In the genomic region with DNA sequence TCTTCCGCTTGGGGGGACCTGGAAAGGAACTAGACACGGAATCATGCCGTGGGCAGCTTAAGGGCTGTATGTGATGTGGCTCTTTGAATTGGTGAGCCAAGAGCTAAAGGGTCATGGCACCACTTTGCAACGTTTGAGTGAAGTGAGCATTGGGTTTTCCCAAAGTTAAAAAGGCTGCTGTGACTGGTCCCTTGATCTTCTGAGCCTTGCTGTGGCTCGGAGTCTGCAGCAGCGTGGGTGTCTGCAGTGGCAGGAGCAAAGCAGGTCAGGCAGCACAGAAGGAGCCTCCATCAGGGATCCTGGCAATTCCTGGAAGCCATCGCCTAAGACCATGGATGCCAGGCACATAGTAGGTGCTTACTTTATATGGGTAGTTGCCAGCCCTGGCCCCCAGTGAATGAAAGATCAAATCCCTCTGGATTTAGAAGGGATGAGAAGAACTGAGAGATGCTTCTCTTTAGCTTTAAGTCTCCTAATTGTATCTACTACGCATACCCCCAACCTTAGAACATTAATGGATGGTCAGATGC, we compare ENCODE assay signal across 9 cellular contexts. TPM values are rescaled to one million over a fixed set of nuclear protein-coding genes. Genes with fewer than 3 reads are reported as not detected.
DNase-seq lines count a peak whose midpoint lies in the region; ATAC-seq and TF ChIP-seq lines count a peak whose summit lies in the region.
"Had no signal": no experiment of that assay in that cellular context is flagged by ENCODE, and none has a peak within 500 bp of the region (broad histone marks: within the 10 kb centered on the region; RNA-seq: fewer than 3 reads in every experiment).

No MANE protein-coding gene starts in this region.

- ATAC-seq in GM21367 (IDR thresholded peaks at IDR 0.05; ENCODE audit: unreplicated experiment), result no peak

- H3K36me3 ChIP-seq in SU-DHL-6 (ENCODE audit: low read length) (no peaks in the 10 kb centered on the region), stomach (peaks cover 0 to 1% (median 0%) of the 10 kb centered on the region in 4 donors)
- H3K36me3 ChIP-seq in effector memory CD4-positive, alpha-beta T cell (ENCODE audit: control insufficient read depth, insufficient read depth, low read length), result no peaks in the 10 kb centered on the region

- 0 out of 2 replicates have a peak overlapping the region, but pooled peaks have one; percentile 86 for H3K9ac ChIP-seq in SU-DHL-6 (ENCODE audit: low read length)

- H3F3A ChIP-seq in SU-DHL-6 (ENCODE audit: insufficient read depth), result peaks cover 15% of the 10 kb centered on the region; the same call in 1 of the 2 replicates

- peaks cover 4% of the 10 kb centered on the region; the same call in 1 of the 2 replicates for H3K79me2 ChIP-seq in SU-DHL-6 (ENCODE audit: insufficient read depth, low read length)

- WGBS in stomach, 5 donors, result 83 to 91% (median 84%) methylated on average over 8 of the region's 8 CpGs

- peak overlapping the region; percentile 76 for H3K4me2 ChIP-seq in SU-DHL-6 (ENCODE audit: low read depth, low read length, poor library complexity, severe bottlenecking)

- peak; percentile 18 for DNase-seq in activated CD8-positive, alpha-beta memory T cell treated with anti-CD3 and anti-CD28 coated beads, Interleukin-2, amount 50 U/mL, for 4 hours
- DNase-seq in activated CD8-positive, alpha-beta memory T cell treated with anti-CD3 and anti-CD28 coated beads, Interleukin-2, amount 50 U/mL, for 48 hours, result no peak
- DNase-seq in effector memory CD4-positive, alpha-beta T cell, result no peak
- peak; percentile 1 for DNase-seq in stimulated activated CD8-positive, alpha-beta memory T cell treated with anti-CD3 and anti-CD28 coated beads, Interleukin-12 subunit alpha, Interleukin-12 subunit beta, amount 100 ng/mL, for 4 hours (ENCODE audit: low read depth)
- DNase-seq in DMS153 treated with DMSO at 0.1 percent for 48 hours (lab: John Stamatoyannopoulos, UW; ENCODE audit: unreplicated experiment), result no peak
- no peak for DNase-seq in stomach
- DNase-seq: NCI-H2029 treated with DMSO at 0.1 percent for 48 hours had no signal

- no peak for TF ChIP-seq EP300 in stomach (IDR thresholded peaks at IDR 0.05)

- H3K9me2 ChIP-seq in SU-DHL-6 (replicated peaks; ENCODE audit: insufficient read depth, low read length), result no peaks in the 10 kb centered on the region

- TF ChIP-seq CTCF in SU-DHL-6 (IDR thresholded peaks at IDR 0.05; ENCODE audit: insufficient read depth, low read length, poor library complexity, severe bottlenecking) (no peak), stomach (IDR thresholded peaks at IDR 0.05) (no peak)

- H3K27ac ChIP-seq in SU-DHL-6 (ENCODE audit: low read depth, low read length) (no peak overlapping the region), stomach (no peak overlapping the region)
- H3K27ac ChIP-seq in effector memory CD4-positive, alpha-beta T cell (ENCODE audit: insufficient read depth, low read length, poor library complexity, severe bottlenecking), result no peak overlapping the region

- H3K4me3 ChIP-seq in SU-DHL-6 (ENCODE audit: insufficient read depth, low read length, poor library complexity, severe bottlenecking) (no peak overlapping the region), stomach (peak overlapping the region in 1 of 4 donors; percentile 93)
- peak overlapping the region; percentile 74 for H3K4me3 ChIP-seq in effector memory CD4-positive, alpha-beta T cell (ENCODE audit: insufficient read depth, low read depth, low read length, poor library complexity, severe bottlenecking)

- no peaks in the 10 kb centered on the region for H3K27me3 ChIP-seq in SU-DHL-6 (ENCODE audit: low read length)
- H3K27me3 ChIP-seq in effector memory CD4-positive, alpha-beta T cell (replicated peaks; ENCODE audit: control insufficient read depth, insufficient read depth, low read length, poor library complexity, severe bottlenecking), result no peaks in the 10 kb centered on the region
- no peaks in the 10 kb centered on the region for H3K27me3 ChIP-seq in stomach

- peaks cover 12% of the 10 kb centered on the region for H3K4me1 ChIP-seq in effector memory CD4-positive, alpha-beta T cell (ENCODE audit: control insufficient read depth, insufficient read depth, low read length, poor library complexity, severe bottlenecking)
- H3K4me1 ChIP-seq in stomach, result peaks cover 8 to 36% (median 26%) of the 10 kb centered on the region in 4 donors

- intact Hi-C loops in stomach (cut with DNase I; ENCODE audit: low total_unique reads), result no loop called here

- H3K9me3 ChIP-seq in SU-DHL-6 (ENCODE audit: insufficient read depth, low read length) (no peaks in the 10 kb centered on the region), stomach (no peaks in the 10 kb centered on the region)
- H3K9me3 ChIP-seq in effector memory CD4-positive, alpha-beta T cell (ENCODE audit: control insufficient read depth, low read length), result no peaks in the 10 kb centered on the region

- H4K20me1 ChIP-seq in SU-DHL-6 (ENCODE audit: low read depth, low read length), result no peaks in the 10 kb centered on the region

- no peak for TF ChIP-seq POLR2A in stomach (IDR thresholded peaks at IDR 0.05)

- no peak overlapping the region for H2AFZ ChIP-seq in SU-DHL-6 (ENCODE audit: low read depth, low read length, severe bottlenecking)

RNA-seq across cellular contexts. Expression of gene SMYD2, which starts 1.8 kb away (rescaled TPM):
- total RNA-seq in stomach, result 10 to 100 TPM in 4 of 5 donors, 1 to 10 TPM in 1; 8.2 to 68.7 (median 27.9) TPM
- 10 to 100 TPM; 22.0 to 28.2 (median 22.3) TPM for polyA plus RNA-seq in stomach

Comparison
In these comparisons a context has a peak if more than half of its experiments do, and no peak if none do; other contexts are left out.
1. DNase-seq: peak in activated CD8-positive, alpha-beta memory T cell treated with anti-CD3 and anti-CD28 coated beads, Interleukin-2, amount 50 U/mL, for 4 hours (single experiment) and stimulated activated CD8-positive, alpha-beta memory T cell treated with anti-CD3 and anti-CD28 coated beads, Interleukin-12 subunit alpha, Interleukin-12 subunit beta, amount 100 ng/mL, for 4 hours (single experiment); none in activated CD8-positive, alpha-beta memory T cell treated with anti-CD3 and anti-CD28 coated beads, Interleukin-2, amount 50 U/mL, for 48 hours (single experiment), effector memory CD4-positive, alpha-beta T cell (0 of 3), DMS153 treated with DMSO at 0.1 percent for 48 hours (single experiment) and stomach (single experiment).